Comparison of ENCODE assay signal across 22 cellular contexts in the genomic region with DNA sequence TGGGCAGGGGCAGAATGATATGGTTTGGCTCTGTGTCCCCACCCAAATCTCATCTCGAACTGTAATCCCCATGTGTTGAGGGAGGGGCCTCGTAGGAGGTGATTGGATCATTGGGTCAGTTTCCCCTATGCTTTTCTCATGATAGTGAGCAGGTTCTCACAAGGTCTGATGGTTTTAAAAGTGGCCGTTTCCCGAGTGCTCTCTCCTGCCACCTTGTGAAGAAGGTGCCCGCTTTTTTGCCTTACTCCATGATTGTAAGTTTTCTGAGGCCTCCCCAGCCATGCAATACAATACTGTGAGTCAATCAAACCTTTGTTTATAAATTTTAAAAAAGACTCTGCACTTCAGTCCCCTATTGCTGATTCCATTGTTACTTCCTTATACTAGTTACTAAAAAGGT.
DNase-seq lines count a peak whose midpoint lies in the region; ATAC-seq, FAIRE-seq and TF ChIP-seq lines count a peak whose summit lies in the region.
"Had no signal": no experiment of that assay in that cellular context is flagged by ENCODE, and none has a peak within 500 bp of the region (broad histone marks: within the 10 kb centered on the region; RNA-seq: fewer than 3 reads in every experiment).

No MANE protein-coding gene starts in this region.

- no peak overlapping the region for H3K23ac ChIP-seq in H9 (ENCODE audit: insufficient read length, low read depth, low read length)

- H3K4me1 Mint-ChIP-seq in H9 = peaks cover 6 to 7% of the 10 kb centered on the region in 2 experiments; a peak in 3 of 4 replicates
- peaks cover 7% of the 10 kb centered on the region for H3K4me1 Mint-ChIP-seq in astrocyte (ENCODE audit: low read depth, unreplicated experiment)
- H3K4me1 Mint-ChIP-seq: CD8-positive, alpha-beta memory T cell had no signal

- no peak overlapping the region for H3K4me3 ChIP-seq in astrocyte (ENCODE audit: insufficient read depth, low read depth, low read length)
- no peak overlapping the region for H3K4me3 ChIP-seq in iPS DF 6.9 (ENCODE audit: low read length)
- H3K4me3 ChIP-seq: A549, HAP-1, K562 had no signal

- H4K8ac ChIP-seq in H9 (replicated peaks; ENCODE audit: insufficient read length, low read depth, low read length) = no peak overlapping the region

- intact Hi-C loops in left ventricle myocardium superior (cut with micrococcal nuclease) = loop anchor here (10.0 kb wide), 1 partner anchor 52 kb away; no protein-coding TSS in a partner anchor

- H3K36me3 ChIP-seq in astrocyte (ENCODE audit: insufficient read depth, low read length) (peaks cover 9% of the 10 kb centered on the region), iPS DF 6.9 (ENCODE audit: control insufficient read depth, insufficient read depth, low read length) (no peaks in the 10 kb centered on the region)

- no CpG with 5 or more reads among the region's 5 CpGs for WGBS in H9 (ENCODE audit: extremely low coverage, insufficient read length, low lambda C conversion rate)
- no CpG with 5 or more reads among the region's 5 CpGs for WGBS in iPS DF 6.9 (ENCODE audit: insufficient coverage, insufficient read length)

- H3K9me3 Mint-ChIP-seq in H9 (no peaks in the 10 kb centered on the region), astrocyte (ENCODE audit: unreplicated experiment) (no peaks in the 10 kb centered on the region)
- H3K9me3 Mint-ChIP-seq: CD8-positive, alpha-beta memory T cell had no signal

- H4K5ac ChIP-seq in H9 (ENCODE audit: insufficient read length, low read depth, low read length) = no peak overlapping the region

- no peak overlapping the region for H2AK5ac ChIP-seq in H9 (ENCODE audit: insufficient read length, low read length)

- H3T11ph ChIP-seq in H9 (ENCODE audit: low read length) = no peak overlapping the region

- H3K4me2 ChIP-seq in H9 (ENCODE audit: insufficient read depth, insufficient read length, low read length) = no peak overlapping the region
- no peak overlapping the region for H3K4me2 ChIP-seq in astrocyte (ENCODE audit: low read length)
- H3K4me2 ChIP-seq: A549 had no signal

- no peaks in the 10 kb centered on the region for H3K79me1 ChIP-seq in H9 (ENCODE audit: insufficient read depth, low read depth, low read length, poor library complexity, severe bottlenecking)

- H3K27ac Mint-ChIP-seq in H9 (peak overlapping the region in 2 of 3 experiments; percentile 69 to 86; a peak in 2 of 7 replicates), astrocyte (ENCODE audit: unreplicated experiment) (peak overlapping the region; percentile 78)
- H3K27ac Mint-ChIP-seq: CD8-positive, alpha-beta memory T cell had no signal

- no peaks in the 10 kb centered on the region for H3K27me3 ChIP-seq in H9 (ENCODE audit: insufficient read depth, low read length)
- H3K27me3 ChIP-seq in astrocyte (ENCODE audit: insufficient read depth, low read length) = no peaks in the 10 kb centered on the region
- H3K27me3 ChIP-seq in iPS DF 6.9 (ENCODE audit: control insufficient read depth, insufficient read depth, low read length) = no peaks in the 10 kb centered on the region

- DNase-seq in H9 = no peak
- DNase-seq in astrocyte (ENCODE audit: low read depth) = no peak
- peak; percentile 7 for DNase-seq in iPS DF 6.9 (ENCODE audit: low read depth, low spot score)
- DNase-seq in left ventricle myocardium superior = no peak
- DNase-seq in activated T-cell treated with anti-CD3 and anti-CD28 coated beads, Interleukin-2, amount 50 U/mL, for 1 hour = no peak
- DNase-seq in NCI-H1930 (lab: John Stamatoyannopoulos, UW) = no peak
- DNase-seq: C1 segment of cervical spinal cord; CD8-positive, alpha-beta memory T cell; DMS79 treated with DMSO at 0.1 percent for 48 hours; NCI-H1105; NCI-H1694 treated with DMSO at 0.1 percent for 48 hours; NCI-H2227 treated with DMSO at 0.1 percent for 48 hours; NCI-H510A treated with DMSO at 0.1 percent for 48 hours; NCI-H774; OCI-M1; RPMI8226; SHP77 treated with DMSO at 0.1 percent for 48 hours had no signal

- no peak overlapping the region for H3K9ac ChIP-seq in H9 (ENCODE audit: extremely low read depth, insufficient read length, low read length)
- H3K9ac ChIP-seq in astrocyte (ENCODE audit: low read length) = no peak overlapping the region

- no peak overlapping the region for H3K4me3 Mint-ChIP-seq in H9
- peak overlapping the region; percentile 28 for H3K4me3 Mint-ChIP-seq in astrocyte (ENCODE audit: unreplicated experiment)
- H3K4me3 Mint-ChIP-seq: CD8-positive, alpha-beta memory T cell had no signal

- no peak overlapping the region for H4K91ac ChIP-seq in H9 (ENCODE audit: insufficient read length, low read depth, low read length)

- FAIRE-seq in astrocyte (lab: Jason Lieb, UNC) = no peak
- FAIRE-seq: A549, D721Med, K562 had no signal

- H2BK120ac ChIP-seq in H9 (ENCODE audit: low read depth, low read length, poor library complexity, severe bottlenecking) = no peak overlapping the region

- peaks cover 12 to 50% (median 28%) of the 10 kb centered on the region in 3 experiments; a peak in 6 of 7 replicates for H3K36me3 Mint-ChIP-seq in H9 (ENCODE audit: insufficient read depth in 1 of 3, low read depth in 3 of 3)
- peaks cover 23% of the 10 kb centered on the region for H3K36me3 Mint-ChIP-seq in astrocyte (ENCODE audit: low read depth, unreplicated experiment)

- no peak overlapping the region for H3K4ac ChIP-seq in H9 (ENCODE audit: low read depth, low read length)

- H4K20me1 ChIP-seq in H9 (ENCODE audit: control insufficient read depth, insufficient read depth, insufficient read length) = no peaks in the 10 kb centered on the region
- H4K20me1 ChIP-seq in astrocyte (ENCODE audit: insufficient read depth, low read length) = no peaks in the 10 kb centered on the region

- no peak overlapping the region for H2BK12ac ChIP-seq in H9 (ENCODE audit: insufficient read length, low read depth, low read length)

- H3K79me2 ChIP-seq in H9 (ENCODE audit: insufficient read depth, low read length) = no peaks in the 10 kb centered on the region
- peaks cover 4% of the 10 kb centered on the region for H3K79me2 ChIP-seq in astrocyte (ENCODE audit: insufficient read depth, low read length)

- no peak overlapping the region for H3K27ac ChIP-seq in 22Rv1
- H3K27ac ChIP-seq in H9 (ENCODE audit: insufficient read length, low read depth, low read length) = no peak overlapping the region
- H3K27ac ChIP-seq in astrocyte (ENCODE audit: low read depth, low read length) = no peak overlapping the region
- H3K27ac ChIP-seq in iPS DF 6.9 (ENCODE audit: low read length) = no peak overlapping the region
- H3K27ac ChIP-seq: A549 had no signal

- H3K23me2 ChIP-seq in H9 (ENCODE audit: insufficient read length, low read depth, low read length, poor library complexity, severe bottlenecking) = no peaks in the 10 kb centered on the region

- H3K4me1 ChIP-seq in H9 (ENCODE audit: insufficient read depth, low read length) (no peaks in the 10 kb centered on the region), astrocyte (ENCODE audit: insufficient read depth, low read length) (no peaks in the 10 kb centered on the region), iPS DF 6.9 (ENCODE audit: control insufficient read depth, insufficient read depth, low read length) (no peaks in the 10 kb centered on the region)
- H3K4me1 ChIP-seq: A549 had no signal

- no peak overlapping the region for H3K14ac ChIP-seq in H9 (ENCODE audit: insufficient read depth, low read length)

- TF ChIP-seq CTCF in 22Rv1 (IDR thresholded peaks at IDR 0.05) (peak; percentile 22; the same call in 1 of the 2 replicates), H9 (conservative IDR thresholded peaks at IDR 0.05) (peak; percentile 54), astrocyte (IDR thresholded peaks at IDR 0.05; ENCODE audit: insufficient read depth, low read depth, low read length) (no peak)

- H3K18ac ChIP-seq in H9 (ENCODE audit: insufficient read length, low read depth, low read length) = no peak overlapping the region

- H3K27me3 Mint-ChIP-seq in H9 (ENCODE audit: low read depth) (no peaks in the 10 kb centered on the region), astrocyte (ENCODE audit: low read depth, unreplicated experiment) (no peaks in the 10 kb centered on the region)
- H3K27me3 Mint-ChIP-seq: CD8-positive, alpha-beta memory T cell had no signal

- no peak overlapping the region for H2BK15ac ChIP-seq in H9 (ENCODE audit: low read depth, low read length)

- H2BK20ac ChIP-seq in H9 (ENCODE audit: low read depth, low read length, poor library complexity, severe bottlenecking) = no peak overlapping the region

- H3K9me3 ChIP-seq in H9 (ENCODE audit: control insufficient read depth, low read depth, low read length) (no peaks in the 10 kb centered on the region), astrocyte (ENCODE audit: insufficient read depth, low read depth, low read length) (no peaks in the 10 kb centered on the region), iPS DF 6.9 (ENCODE audit: control insufficient read depth, insufficient read depth, low read length) (no peaks in the 10 kb centered on the region)
- H3K9me3 ChIP-seq: A549, HAP-1 had no signal

- H2AFZ ChIP-seq in H9 (ENCODE audit: low read length) (no peak overlapping the region), astrocyte (ENCODE audit: low read depth, low read length) (no peak overlapping the region)

- no peak for ATAC-seq in left ventricle myocardium superior
- ATAC-seq: A549, K562 had no signal

- H3K56ac ChIP-seq in H9 (ENCODE audit: insufficient read length, low read depth, low read length) = no peak overlapping the region

- H2BK5ac ChIP-seq in H9 (ENCODE audit: insufficient read length, low read length) = no peak overlapping the region
